1 cellular context compared by ENCODE assay signal in genomic region chr19:3175761-3176714, GRCh38.
TF ChIP-seq lines count a peak whose summit lies in the region.

No MANE protein-coding gene starts in this region.

TF ChIP-seq in GM12878, 131 proteins besides CTCF, POLR2A, EP300 and RAD21:
- TF ChIP-seq RUNX3 (IDR thresholded peaks at IDR 0.05; ENCODE audit: low read length) (no peak), TCF3 (IDR thresholded peaks at IDR 0.05; ENCODE audit: borderline replicate concordance, insufficient read depth, low read depth, low read length) (0 out of 2 replicates have a peak, but pooled peaks have one; percentile 57), ZSCAN29 (IDR thresholded peaks at IDR 0.05) (no peak), MYB (IDR thresholded peaks at IDR 0.05; ENCODE audit: borderline replicate concordance, low read depth, low read length) (no peak), MLLT1 (IDR thresholded peaks at IDR 0.05) (peak; percentile 39), EZH2 (IDR thresholded peaks at IDR 0.05; ENCODE audit: borderline replicate concordance, control insufficient read depth, low read depth, low read length) (no peak), POU2F2 (IDR thresholded peaks at IDR 0.05; ENCODE audit: borderline replicate concordance, low read depth, low read length) (peak; percentile 30; the same call in 1 of the 3 replicates), ZNF687 (IDR thresholded peaks at IDR 0.05) (peak; percentile 85), CREB1 (IDR thresholded peaks at IDR 0.05; ENCODE audit: low read depth) (no peak), SIX5 (IDR thresholded peaks at IDR 0.05; ENCODE audit: low read depth, low read length, severe bottlenecking) (no peak), PKNOX1 (IDR thresholded peaks at IDR 0.05) (no peak), ASH2L (IDR thresholded peaks at IDR 0.05; ENCODE audit: borderline replicate concordance, low read depth) (no peak), ZBED1 (IDR thresholded peaks at IDR 0.05; ENCODE audit: borderline replicate concordance) (no peak), CHD2 (IDR thresholded peaks at IDR 0.05; ENCODE audit: borderline replicate concordance, low read depth, low read length) (0 out of 2 replicates have a peak, but pooled peaks have one; percentile 25), SMAD5 (IDR thresholded peaks at IDR 0.05; ENCODE audit: low read depth) (no peak), IKZF2 (IDR thresholded peaks at IDR 0.05) (peak; percentile 34 to 46; a peak in 3 of 4 replicates), BHLHE40 (IDR thresholded peaks at IDR 0.05; ENCODE audit: borderline replicate concordance in 1 of 2, low read depth in 2 of 2, low read length in 1 of 2) (peak; percentile 66 to 78; a peak in 3 of 4 replicates), MEF2B (IDR thresholded peaks at IDR 0.05; ENCODE audit: partially characterized antibody, poor library complexity, severe bottlenecking) (peak; percentile 94), CEBPB (IDR thresholded peaks at IDR 0.05; ENCODE audit: borderline replicate concordance in 1 of 2, low read depth in 2 of 2, low read length in 2 of 2) (no peak), SMAD1 (IDR thresholded peaks at IDR 0.05; ENCODE audit: low read depth, partially characterized antibody) (peak; percentile 50), TCF12 (IDR thresholded peaks at IDR 0.05; ENCODE audit: low read depth, low read length) (peak; percentile 31; the same call in 1 of the 2 replicates), CHD1 (IDR thresholded peaks at IDR 0.05; ENCODE audit: low read depth, low read length) (no peak), SUPT20H (IDR thresholded peaks at IDR 0.05; ENCODE audit: borderline replicate concordance, control insufficient read depth, low read depth, low read length) (no peak), JUND (IDR thresholded peaks at IDR 0.05; ENCODE audit: low read depth, low read length) (no peak), E2F8 (IDR thresholded peaks at IDR 0.05; ENCODE audit: low read depth, partially characterized antibody) (no peak), GATAD2B (conservative IDR thresholded peaks at IDR 0.05; ENCODE audit: low read depth) (peak; percentile 57; the same call in 1 of the 2 replicates), CUX1 (IDR thresholded peaks at IDR 0.05; ENCODE audit: insufficient replicate concordance, low read depth, low read length) (peak; percentile 41), USF2 (IDR thresholded peaks at IDR 0.05; ENCODE audit: borderline replicate concordance, low read depth, low read length) (no peak), RBBP5 (conservative IDR thresholded peaks at IDR 0.05) (no peak), PAX5 (IDR thresholded peaks at IDR 0.05; ENCODE audit: borderline replicate concordance, low read depth, low read length) (0 out of 2 replicates have a peak, but pooled peaks have one; percentile 28)
